ENCODE assay signal across 21 cellular contexts in the genomic region with DNA sequence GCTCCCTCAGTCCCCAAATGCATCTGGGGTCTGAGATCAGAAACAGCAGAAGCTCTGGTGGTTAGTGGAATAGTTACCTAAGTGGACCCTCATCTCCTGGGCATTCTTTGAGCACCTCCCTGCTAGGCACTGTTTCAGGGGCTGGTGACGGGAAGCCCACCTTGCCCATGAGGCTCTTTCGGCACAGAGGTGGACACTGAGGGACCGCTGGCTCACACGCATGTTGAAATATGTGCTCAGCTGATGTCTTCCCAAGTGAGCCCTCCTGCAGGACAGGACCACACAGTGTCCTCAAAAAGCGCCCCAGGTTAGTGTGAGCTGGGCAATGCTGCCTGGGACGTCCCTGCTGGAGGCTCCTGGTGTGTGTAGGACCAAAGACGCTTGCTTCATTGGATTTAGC.
DNase-seq lines count a peak whose midpoint lies in the region; ATAC-seq, FAIRE-seq and TF ChIP-seq lines count a peak whose summit lies in the region.
"Had no signal": no experiment of that assay in that cellular context is flagged by ENCODE, and none has a peak within 500 bp of the region (broad histone marks: within the 10 kb centered on the region; RNA-seq: fewer than 3 reads in every experiment).

No MANE protein-coding gene starts in this region.

- no peak overlapping the region for H3K9ac ChIP-seq in DND-41 (ENCODE audit: low read depth, low read length)
- no peak overlapping the region for H3K9ac ChIP-seq in H1 (replicated peaks in 1 of 4; ENCODE audit: extremely low read depth in 1 of 4, low read depth in 3 of 4, low read length in 3 of 4)
- H3K9ac ChIP-seq: BLaER1 treated with 17β-estradiol and CSF1 and Interleukin-3, amounts not matched to agents 10 nM and 100 nM had no signal

- no peak for TF ChIP-seq RAD21 in H1 (IDR thresholded peaks at IDR 0.05 in 1 of 2, conservative IDR thresholded peaks at IDR 0.05 in 1 of 2; ENCODE audit: low read depth in 2 of 2, low read length in 2 of 2)

- DNase-seq in DND-41: no peak
- no peak for DNase-seq in H1 (ENCODE audit: low read depth in 1 of 2, low spot score in 2 of 2)
- peak; percentile 72 for DNase-seq in osteocyte (ENCODE audit: extremely low spot score, unreplicated experiment)
- DNase-seq in NCI-H69 (lab: John Stamatoyannopoulos, UW): no peak
- DNase-seq: AML-193; Caco-2; Calu3; CD4-positive, alpha-beta T cell; CD8-positive, alpha-beta T cell; EL; GDM1 had no signal

- CTCF ChIA-PET in H1 (lab: Charles Lee; ENCODE audit: partially characterized antibody): no interaction called here

- H3K36me3 Mint-ChIP-seq in osteocyte (ENCODE audit: unreplicated experiment): no peaks in the 10 kb centered on the region
- H3K36me3 Mint-ChIP-seq: CD8-positive, alpha-beta T cell had no signal

- H3K79me2 ChIP-seq in DND-41 (ENCODE audit: insufficient read depth, low read length): no peaks in the 10 kb centered on the region
- no peaks in the 10 kb centered on the region for H3K79me2 ChIP-seq in H1 (ENCODE audit: control insufficient read depth in 1 of 2, insufficient read depth in 2 of 2, low read length in 2 of 2)

- H2BK15ac ChIP-seq in H1 (ENCODE audit: low read length): no peak overlapping the region

- 0 out of 2 replicates have a peak overlapping the region, but pooled peaks have one; percentile 24 for H2AK5ac ChIP-seq in H1 (ENCODE audit: low read depth, low read length)

- H3K23me2 ChIP-seq in H1 (ENCODE audit: low read depth, low read length): no peaks in the 10 kb centered on the region

- no peak overlapping the region for H2BK120ac ChIP-seq in H1 (replicated peaks; ENCODE audit: low read depth, low read length)

- H3K27me3 ChIP-seq in DND-41 (ENCODE audit: insufficient read depth, low read length, poor library complexity) (no peaks in the 10 kb centered on the region), H1 (replicated peaks in 1 of 4; ENCODE audit: control insufficient read depth in 3 of 4, extremely low read depth in 1 of 4, insufficient read depth in 3 of 4, low read length in 3 of 4) (peaks cover 0 to 8% (median 4%) of the 10 kb centered on the region in 4 experiments; a peak in 3 of 7 replicates)
- H3K27me3 ChIP-seq: BLaER1 treated with 17β-estradiol and CSF1 and Interleukin-3, amounts not matched to agents 10 nM and 100 nM had no signal

- ATAC-seq in DND-41 (ENCODE audit: insufficient read depth, low read depth): no peak
- no peak for ATAC-seq in HG03565 (IDR thresholded peaks at IDR 0.05; ENCODE audit: unreplicated experiment)
- ATAC-seq: A549; CD8-positive, alpha-beta T cell; GM12878 had no signal

- peaks cover 3% of the 10 kb centered on the region for H3K27me3 Mint-ChIP-seq in osteocyte (ENCODE audit: unreplicated experiment)

- no peak overlapping the region for H3K4me3 ChIP-seq in DND-41 (ENCODE audit: low read depth in 1 of 2, low read length in 2 of 2)
- no peak overlapping the region for H3K4me3 ChIP-seq in H1 (ENCODE audit: extremely low read depth in 1 of 4, insufficient read depth in 2 of 4, low read depth in 3 of 4, low read length in 4 of 4)
- H3K4me3 ChIP-seq: A549; BLaER1 treated with 17β-estradiol and CSF1 and Interleukin-3, amounts not matched to agents 10 nM and 100 nM; GM12878 had no signal

- no peak overlapping the region for H3K14ac ChIP-seq in H1 (ENCODE audit: insufficient read length)

- H3K27ac Mint-ChIP-seq in osteocyte (ENCODE audit: unreplicated experiment): no peak overlapping the region
- H3K27ac Mint-ChIP-seq: B cell; CD4-positive, alpha-beta T cell; CD8-positive, alpha-beta T cell had no signal

- no peak overlapping the region for H3K4me2 ChIP-seq in DND-41 (ENCODE audit: insufficient read depth, low read length)
- H3K4me2 ChIP-seq in H1 (ENCODE audit: insufficient read depth in 1 of 2, low read depth in 2 of 2, low read length in 2 of 2): no peak overlapping the region
- H3K4me2 ChIP-seq: A549; BLaER1 treated with 17β-estradiol and CSF1 and Interleukin-3, amounts not matched to agents 10 nM and 100 nM had no signal

- no peak overlapping the region for H3K4me3 Mint-ChIP-seq in osteocyte (ENCODE audit: unreplicated experiment)
- H3K4me3 Mint-ChIP-seq: B cell; CD4-positive, alpha-beta T cell; CD8-positive, alpha-beta T cell had no signal

- no peak overlapping the region for H3K23ac ChIP-seq in H1 (ENCODE audit: insufficient read length)

- H3K9me3 ChIP-seq in DND-41 (ENCODE audit: insufficient read depth, low read length, severe bottlenecking) (no peaks in the 10 kb centered on the region), H1 (ENCODE audit: insufficient read depth in 2 of 2, low read depth in 1 of 2, low read length in 1 of 2) (no peaks in the 10 kb centered on the region)
- H3K9me3 ChIP-seq: A549; BLaER1 treated with 17β-estradiol and CSF1 and Interleukin-3, amounts not matched to agents 10 nM and 100 nM; Caco-2 had no signal

- no peak for TF ChIP-seq POLR2A in H1 (IDR thresholded peaks at IDR 0.05; ENCODE audit: control extremely low read depth in 1 of 2, low read depth in 2 of 2, low read length in 2 of 2)

- no peaks in the 10 kb centered on the region for H3K4me1 Mint-ChIP-seq in osteocyte (ENCODE audit: unreplicated experiment)

- WGBS in H1 (ENCODE audit: extremely low coverage in 1 of 2, insufficient coverage in 1 of 2, insufficient read length in 1 of 2, insufficient replicate concordance in 2 of 2, low coverage in 1 of 2, low lambda C conversion rate in 2 of 2, missing lambda C conversion rate in 1 of 2), 2 experiments: 93% methylated on average over 7 of the region's 7 CpGs; no CpG with 5 or more reads in 1 of the 2 experiments

- no peak overlapping the region for H4K5ac ChIP-seq in H1 (ENCODE audit: insufficient read length, low read depth, low read length)

- H2AFZ ChIP-seq in DND-41 (ENCODE audit: low read depth, low read length): no peak overlapping the region
- H2AFZ ChIP-seq in H1 (ENCODE audit: low read length): no peak overlapping the region

- no peak overlapping the region for H4K91ac ChIP-seq in H1 (replicated peaks; ENCODE audit: insufficient read length, low read length)

- H3K27ac ChIP-seq in DND-41 (ENCODE audit: low read length) (peak overlapping the region; percentile 37; the same call in 1 of the 2 replicates), H1 (ENCODE audit: low read depth, low read length) (no peak overlapping the region)
- H3K27ac ChIP-seq: 22Rv1; A549; BLaER1 treated with 17β-estradiol and CSF1 and Interleukin-3, amounts not matched to agents 10 nM and 100 nM; C4-2B had no signal

- H2BK5ac ChIP-seq in H1 (ENCODE audit: low read depth, low read length): no peak overlapping the region

- no peaks in the 10 kb centered on the region for H3K79me1 ChIP-seq in H1 (ENCODE audit: low read depth, low read length)

- no peak overlapping the region for H3K56ac ChIP-seq in H1 (replicated peaks; ENCODE audit: insufficient read length, low read depth, low read length)

- TF ChIP-seq CTCF in DND-41 (IDR thresholded peaks at IDR 0.05; ENCODE audit: borderline replicate concordance, extremely low read depth, low read length, poor library complexity, severe bottlenecking) (no peak), H1 (IDR thresholded peaks at IDR 0.05; ENCODE audit: control extremely low read depth in 1 of 3, insufficient read depth in 1 of 3, low read depth in 1 of 3, low read length in 3 of 3) (no peak), osteocyte (IDR thresholded peaks at IDR 0.05) (no peak)

- no peak overlapping the region for H3K4ac ChIP-seq in H1 (replicated peaks; ENCODE audit: insufficient read length, low read depth, low read length)

- no peak for FAIRE-seq in H1 (lab: Jason Lieb, UNC)
- FAIRE-seq: A549, D721Med, GM12878, GM12892, GM18507 had no signal

- H2BK20ac ChIP-seq in H1 (ENCODE audit: low read length): no peak overlapping the region

- POLR2A ChIA-PET in H1 (lab: Charles Lee; ENCODE audit: partially characterized antibody): interaction anchor here (1.3 kb wide), 1 partner anchor 9 kb away, joined by 3 read pairs; no protein-coding TSS in a partner anchor

- H2BK12ac ChIP-seq in H1 (ENCODE audit: low read depth, low read length): no peak overlapping the region

- H3K4me1 ChIP-seq in DND-41 (ENCODE audit: insufficient read depth, low read length) (peaks cover 49% of the 10 kb centered on the region), H1 (replicated peaks in 1 of 4; ENCODE audit: control insufficient read depth in 3 of 4, insufficient read depth in 4 of 4, low read length in 3 of 4) (peaks cover 2 to 12% (median 8%) of the 10 kb centered on the region in 4 experiments; a peak in 4 of 7 replicates)

- H3K9me3 Mint-ChIP-seq in osteocyte (ENCODE audit: unreplicated experiment): no peaks in the 10 kb centered on the region
- H3K9me3 Mint-ChIP-seq: CD4-positive, alpha-beta T cell; CD8-positive, alpha-beta T cell had no signal

- H4K20me1 ChIP-seq in DND-41 (ENCODE audit: insufficient read depth, low read length): no peaks in the 10 kb centered on the region
- no peaks in the 10 kb centered on the region for H4K20me1 ChIP-seq in H1 (replicated peaks in 1 of 2; ENCODE audit: control insufficient read depth in 1 of 2, insufficient read depth in 2 of 2, low read length in 2 of 2)

- no peak for TF ChIP-seq EP300 in H1 (IDR thresholded peaks at IDR 0.05; ENCODE audit: borderline replicate concordance in 1 of 2, low read depth in 2 of 2, low read length in 2 of 2)

- no peak overlapping the region for H4K8ac ChIP-seq in H1 (ENCODE audit: extremely low read depth, insufficient read depth, low read length)

- H3K36me3 ChIP-seq in DND-41 (ENCODE audit: insufficient read depth, low read length) (no peaks in the 10 kb centered on the region), H1 (ENCODE audit: control insufficient read depth in 2 of 4, insufficient read depth in 4 of 4, low read length in 3 of 4) (no peaks in the 10 kb centered on the region)
- H3K36me3 ChIP-seq: BLaER1 treated with 17β-estradiol and CSF1 and Interleukin-3, amounts not matched to agents 10 nM and 100 nM had no signal

- H3K18ac ChIP-seq in H1 (ENCODE audit: extremely low read depth, low read length): no peak overlapping the region

TF ChIP-seq in H1, 55 proteins besides CTCF, POLR2A, EP300 and RAD21 (continues in another document):
- TF ChIP-seq TCF12 (IDR thresholded peaks at IDR 0.05; ENCODE audit: low read depth, low read length) (no peak), RNF2 (IDR thresholded peaks at IDR 0.05; ENCODE audit: borderline replicate concordance, low read depth, low read length, missing control alignments, poor library complexity, severe bottlenecking) (no peak), SIN3A (conservative IDR thresholded peaks at IDR 0.05 in 1 of 2, IDR thresholded peaks at IDR 0.05 in 1 of 2; ENCODE audit: low read depth in 1 of 2, low read length in 2 of 2) (no peak), MAFK (IDR thresholded peaks at IDR 0.05; ENCODE audit: low read depth, low read length) (no peak), BCL11A (IDR thresholded peaks at IDR 0.05; ENCODE audit: low read depth in 2 of 2, low read length in 2 of 2) (no peak), ASH2L (IDR thresholded peaks at IDR 0.05; ENCODE audit: low read length) (no peak), JUN (IDR thresholded peaks at IDR 0.05; ENCODE audit: low read depth, low read length) (no peak), TEAD4 (IDR thresholded peaks at IDR 0.05; ENCODE audit: low read depth, low read length) (no peak), RFX5 (IDR thresholded peaks at IDR 0.05; ENCODE audit: borderline replicate concordance, low read depth, low read length) (no peak), SP1 (IDR thresholded peaks at IDR 0.05; ENCODE audit: low read depth, low read length) (no peak)
